In the genomic region with DNA sequence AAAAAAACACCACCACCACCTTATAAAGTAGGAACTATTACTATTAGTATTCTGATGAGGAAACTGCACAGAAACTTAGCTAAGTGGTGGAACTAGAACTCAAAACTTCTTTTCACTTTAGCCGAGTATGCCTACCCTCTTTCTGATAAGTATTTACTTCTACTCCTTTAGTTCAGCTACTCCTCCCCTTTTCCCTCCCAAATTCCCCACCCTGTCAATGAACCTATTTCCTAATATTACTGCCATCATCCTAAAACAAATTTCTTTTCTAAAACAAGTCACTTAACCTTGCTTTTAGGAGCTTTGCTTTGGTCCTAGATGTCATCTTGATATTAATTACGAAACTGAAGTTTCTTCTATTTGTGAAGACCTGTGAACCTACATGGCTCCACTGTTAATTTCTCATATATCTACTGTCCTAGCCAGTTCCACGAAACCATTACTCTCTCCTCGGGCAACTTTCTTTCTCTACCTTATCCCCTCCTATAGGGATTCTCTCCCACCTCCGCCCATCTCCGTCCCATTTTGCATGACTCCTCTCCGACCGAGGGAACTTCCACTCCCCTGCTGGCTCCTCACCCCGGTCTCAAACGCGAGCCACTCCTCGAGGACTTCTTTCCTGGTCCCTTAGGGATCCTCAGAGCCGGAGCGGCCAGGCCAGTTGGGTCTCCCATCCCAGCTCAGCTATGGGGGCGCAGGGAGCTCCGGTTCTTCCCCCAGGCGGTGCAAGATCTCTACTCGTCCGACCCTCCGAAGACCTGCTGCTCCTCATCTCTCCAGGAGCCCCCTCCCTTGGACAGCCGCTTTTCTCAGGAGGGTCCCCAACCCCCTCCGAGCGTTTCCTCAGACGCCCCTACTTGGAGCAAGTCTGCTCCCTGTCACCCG, we compare ENCODE assay signal across 8 cellular contexts. TPM values are rescaled to one million over a fixed set of nuclear protein-coding genes. Genes with fewer than 3 reads are reported as not detected.
DNase-seq lines count a peak whose midpoint lies in the region; ATAC-seq and TF ChIP-seq lines count a peak whose summit lies in the region.

No MANE protein-coding gene starts in this region.

- WGBS in smooth muscle cell (ENCODE audit: low lambda C conversion rate): 4% methylated on average over 25 of the region's 25 CpGs

- peaks cover 50% of the 10 kb centered on the region for H4K20me1 ChIP-seq in smooth muscle cell (ENCODE audit: low read depth)

- no peak for ATAC-seq in GM18907 (IDR thresholded peaks at IDR 0.05; ENCODE audit: unreplicated experiment)

- H3K36me3 ChIP-seq in brain microvascular endothelial cell (replicated peaks) (no peaks in the 10 kb centered on the region), smooth muscle cell (ENCODE audit: low read depth) (no peaks in the 10 kb centered on the region)

- H3K9ac ChIP-seq in smooth muscle cell (ENCODE audit: low read depth): peak overlapping the region; percentile 90

- peak overlapping the region; percentile 68 for H2AFZ ChIP-seq in smooth muscle cell (ENCODE audit: low read depth)

- TF ChIP-seq CTCF in RWPE1 (conservative IDR thresholded peaks at IDR 0.05; ENCODE audit: low read depth) (no peak), brain microvascular endothelial cell (IDR thresholded peaks at IDR 0.05; ENCODE audit: low read depth, low read length, missing control alignments) (no peak), smooth muscle cell (IDR thresholded peaks at IDR 0.05; ENCODE audit: borderline replicate concordance, insufficient read depth, poor library complexity, severe bottlenecking) (no peak)

- in situ Hi-C loops in brain microvascular endothelial cell (cut with HindIII; ENCODE audit: low pct_ligation_motif_present, low sequenced_read_pairs): loop anchor here (25.0 kb wide), 2 partner anchors 170 to 270 kb away; no protein-coding TSS in a partner anchor

- peak overlapping the region; percentile 94 for H3K4me3 ChIP-seq in brain microvascular endothelial cell (ENCODE audit: low read depth, low read length)
- peak overlapping the region; percentile 95 for H3K4me3 ChIP-seq in smooth muscle cell

- peak overlapping the region; percentile 98 for H3K4me2 ChIP-seq in smooth muscle cell

- H3K4me1 ChIP-seq in smooth muscle cell (ENCODE audit: low read depth): peaks cover 40% of the 10 kb centered on the region

- H3K4me1 Mint-ChIP-seq in immature natural killer cell: peaks cover 29 to 50% of the 10 kb centered on the region in 2 donors

- CTCF ChIA-PET in RWPE1 (lab: Yijun Ruan, JAX): interaction anchor here (1.6 kb wide), 1 partner anchor 14 kb away, joined by 5 read pairs; no protein-coding TSS in a partner anchor

- H3K9me3 ChIP-seq in smooth muscle cell (replicated peaks; ENCODE audit: low read depth): no peaks in the 10 kb centered on the region

- H3K27me3 ChIP-seq in brain microvascular endothelial cell (replicated peaks) (no peaks in the 10 kb centered on the region), smooth muscle cell (ENCODE audit: low read depth) (no peaks in the 10 kb centered on the region)

- H3K27ac ChIP-seq in RWPE1: peak overlapping the region; percentile 85
- H3K27ac ChIP-seq in brain microvascular endothelial cell: peak overlapping the region; percentile 74
- peak overlapping the region; percentile 81 for H3K27ac ChIP-seq in smooth muscle cell (ENCODE audit: low read depth)

- H3K4me3 Mint-ChIP-seq in immature natural killer cell: peak overlapping the region; percentile 96 to 97 (median 96)

- peaks cover 60% of the 10 kb centered on the region for H3K79me2 ChIP-seq in smooth muscle cell (ENCODE audit: low read depth)

- no peaks in the 10 kb centered on the region for H3K36me3 Mint-ChIP-seq in immature natural killer cell

- peaks cover 2 to 10% (median 6%) of the 10 kb centered on the region in 3 donors for H3K27me3 Mint-ChIP-seq in immature natural killer cell (ENCODE audit: low read depth in 3 of 3)

- DNase-seq in stimulated activated CD4-positive, alpha-beta T cell treated with anti-CD3 and anti-CD28 coated beads, Interleukin-12 subunit alpha, Interleukin-12 subunit beta, amount 100 ng/mL, for 4 hours: peak; percentile 5
- DNase-seq in stimulated activated CD4-positive, alpha-beta T cell treated with anti-CD3 and anti-CD28 coated beads, Interleukin-1b, Interleukin-23, amount 100 ng/mL, for 48 hours: no peak
- DNase-seq in RWPE1 (ENCODE audit: low spot score): peak; percentile 34
- no peak for DNase-seq in brain microvascular endothelial cell
- DNase-seq in immature natural killer cell: peak in 2 of 3 donors; percentile 5 to 12
- DNase-seq in smooth muscle cell (lab: John Stamatoyannopoulos, UW; ENCODE audit: unreplicated experiment): no peak
- DNase-seq in NCI-H226: no peak

- no peaks in the 10 kb centered on the region for H3K9me3 Mint-ChIP-seq in immature natural killer cell

- H3K27ac Mint-ChIP-seq in immature natural killer cell: peak overlapping the region; percentile 65 to 96 (median 76)

- peaks cover 6% of the 10 kb centered on the region for H3F3A ChIP-seq in smooth muscle cell (ENCODE audit: low read depth)

- POLR2A ChIA-PET in RWPE1 (lab: Yijun Ruan, JAX; ENCODE audit: low non-redundant PET): no interaction called here

RNA-seq across cellular contexts. Expression of gene NUMB, which starts 1.1 kb away (rescaled TPM):
- 10 to 100 TPM; 14.1 to 32.4 (median 17.7) TPM for polyA plus RNA-seq in immature natural killer cell
- 34.5 and 39.7 TPM in 2 replicates for total RNA-seq in smooth muscle cell
- 54.6 and 57.4 TPM in 2 replicates for polyA plus RNA-seq in smooth muscle cell

RNA-seq across cellular contexts. Expression of gene RIOX1, which starts 33.4 kb away (rescaled TPM):
- polyA plus RNA-seq in immature natural killer cell (10 to 100 TPM; 10.3 to 26.2 (median 16.3) TPM), smooth muscle cell (7.9 and 10.6 TPM in 2 replicates)
- total RNA-seq in smooth muscle cell: 2.7 and 5.7 TPM in 2 replicates

Comparison
In these comparisons a context has a peak if more than half of its experiments do, and no peak if none do; other contexts are left out.
1. DNase-seq: peak in stimulated activated CD4-positive, alpha-beta T cell treated with anti-CD3 and anti-CD28 coated beads, Interleukin-12 subunit alpha, Interleukin-12 subunit beta, amount 100 ng/mL, for 4 hours (single experiment), RWPE1 (single experiment) and immature natural killer cell (2 of 3); none in stimulated activated CD4-positive, alpha-beta T cell treated with anti-CD3 and anti-CD28 coated beads, Interleukin-1b, Interleukin-23, amount 100 ng/mL, for 48 hours (single experiment), brain microvascular endothelial cell (single experiment), smooth muscle cell (single experiment) and NCI-H226 (single experiment).
2. Peak in every context shown above with its lines, with median percentiles within 50 percentile points of each other: H3K27ac ChIP-seq.